Comparison of ENCODE assay signal across 8 cellular contexts in the genomic region with DNA sequence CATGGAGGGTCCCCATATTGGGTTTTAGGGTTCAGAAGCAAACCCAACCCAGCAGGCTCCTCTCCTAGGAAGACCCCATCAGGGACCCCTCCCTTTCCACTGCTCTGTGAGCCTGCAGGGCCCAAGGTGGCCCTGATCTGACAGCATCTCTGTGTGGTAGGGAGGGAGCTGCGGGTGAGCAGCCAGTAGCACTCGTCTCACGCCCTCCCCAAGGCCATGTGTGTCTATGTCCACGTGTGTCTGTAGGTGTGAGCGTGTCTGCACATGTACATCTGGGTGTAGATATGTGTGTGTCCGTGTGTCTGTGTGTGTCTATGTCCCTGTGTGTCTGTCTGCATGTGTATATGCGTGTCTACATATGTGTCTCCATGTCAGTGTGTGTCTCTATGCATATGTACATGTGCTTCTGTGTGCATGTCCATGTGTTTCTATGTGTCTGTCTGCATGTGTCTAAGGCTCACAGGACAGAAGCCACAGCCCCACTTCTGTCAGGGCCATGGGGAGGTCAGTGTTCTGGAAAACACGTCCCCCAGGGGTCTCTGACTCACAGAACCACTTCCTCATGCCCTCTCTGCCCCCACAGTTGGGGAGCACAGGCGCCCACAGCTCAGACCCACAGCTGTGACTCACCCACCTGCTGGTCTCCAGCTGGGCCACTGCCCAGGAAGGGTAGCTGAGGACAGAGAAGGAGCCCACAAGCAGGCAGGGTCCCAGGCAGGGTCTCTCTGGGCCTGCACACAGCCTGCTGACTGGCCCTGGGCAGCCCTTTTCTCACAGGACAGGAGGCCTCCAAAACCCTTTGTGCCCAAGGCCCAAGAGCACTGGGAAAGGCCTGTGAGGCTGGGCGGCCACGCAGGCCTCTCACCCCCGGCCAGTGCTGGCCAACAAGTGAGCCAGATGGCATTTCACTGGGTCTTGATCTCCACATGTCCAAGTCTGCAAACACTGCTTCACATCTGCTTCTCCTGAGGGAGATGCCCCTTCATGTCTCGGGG.
DNase-seq lines count a peak whose midpoint lies in the region; ATAC-seq, FAIRE-seq and TF ChIP-seq lines count a peak whose summit lies in the region.

No MANE protein-coding gene starts in this region.

- H3K9ac ChIP-seq in endothelial cell of umbilical vein (replicated peaks; ENCODE audit: extremely low read depth, insufficient read depth, low read length) = no peak overlapping the region
- peak overlapping the region; percentile 60 for H3K9ac ChIP-seq in neuronal stem cell (ENCODE audit: low read depth, low read length, poor library complexity)

- peak overlapping the region; percentile 5 for H2BK15ac ChIP-seq in neuronal stem cell (ENCODE audit: low read length)

- CTCF ChIA-PET in endothelial cell of umbilical vein (lab: Charles Lee) = interaction anchor here (1.6 to 1.9 kb wide), 2 partner anchors 25 to 62 kb away, joined by 3 to 7 read pairs; no protein-coding TSS in a partner anchor

- H2BK12ac ChIP-seq in neuronal stem cell (ENCODE audit: low read length) = peak overlapping the region; percentile 91

- no peak for TF ChIP-seq POLR2A in endothelial cell of umbilical vein (IDR thresholded peaks at IDR 0.05; ENCODE audit: low read depth, low read length)

- no peaks in the 10 kb centered on the region for H4K20me1 ChIP-seq in endothelial cell of umbilical vein (replicated peaks; ENCODE audit: control insufficient read depth, extremely low read depth, insufficient read depth, low read length)

- H3K79me2 ChIP-seq in endothelial cell of umbilical vein (ENCODE audit: control insufficient read depth, insufficient read depth, low read length) = no peaks in the 10 kb centered on the region

- TF ChIP-seq CTCF in endothelial cell of umbilical vein (IDR thresholded peaks at IDR 0.05; ENCODE audit: extremely low read depth in 1 of 2, insufficient read depth in 1 of 2, low read depth in 1 of 2, low read length in 2 of 2) = no peak

- H3K27me3 ChIP-seq in endothelial cell of umbilical vein (ENCODE audit: control insufficient read depth in 2 of 2, insufficient read depth in 2 of 2, low read length in 2 of 2) (no peaks in the 10 kb centered on the region), neuronal stem cell (ENCODE audit: control insufficient read depth in 3 of 3, insufficient read depth in 3 of 3, low read depth in 1 of 3, low read length in 3 of 3) (peaks cover 0 to 39% (median 6%) of the 10 kb centered on the region in 3 experiments)

- intact Hi-C loops in endothelial cell of umbilical vein (cut with micrococcal nuclease) = loop anchor here (1.0 kb wide), 1 partner anchor 12 kb away; no protein-coding TSS in a partner anchor

- peak overlapping the region; percentile 1 for H3K23ac ChIP-seq in neuronal stem cell (ENCODE audit: low read depth, low read length, poor library complexity)

- peak overlapping the region; percentile 60 for H2BK5ac ChIP-seq in neuronal stem cell (ENCODE audit: low read length)

- peak overlapping the region; percentile 68 for H2BK120ac ChIP-seq in neuronal stem cell (ENCODE audit: low read depth, low read length)

- DNase-seq in CD1c-positive myeloid dendritic cell (ENCODE audit: extremely low spot score) (peak; percentile 85), NCI-H82 treated with DMSO at 0.1 percent for 48 hours (lab: John Stamatoyannopoulos, UW; ENCODE audit: unreplicated experiment) (peak; percentile 5), endothelial cell of umbilical vein (ENCODE audit: low read depth, low spot score) (peak; percentile 84), neuronal stem cell (ENCODE audit: low spot score) (no peak), activated gamma-delta T cell (lab: John Stamatoyannopoulos, UW) (no peak), Ammon's horn (ENCODE audit: low spot score) (no peak)

- H3K4me1 ChIP-seq in endothelial cell of umbilical vein (ENCODE audit: control insufficient read depth, extremely low read depth, insufficient read depth, low read length) = peaks cover 22% of the 10 kb centered on the region
- peaks cover 0 to 38% of the 10 kb centered on the region in 2 donors for H3K4me1 ChIP-seq in neuronal stem cell (ENCODE audit: control insufficient read depth in 2 of 2, insufficient read depth in 1 of 2, low read depth in 1 of 2, low read length in 2 of 2)

- POLR2A ChIA-PET in endothelial cell of umbilical vein (lab: Charles Lee) = no interaction called here

- dilution Hi-C loops in endothelial cell of umbilical vein (cut with MboI; ENCODE audit: extremely low pct_ligation_motif_present, low sequenced_read_pairs) = no loop called here

- H3K9me3 ChIP-seq in endothelial cell of umbilical vein (replicated peaks; ENCODE audit: control insufficient read depth, insufficient read depth, low read length) (no peaks in the 10 kb centered on the region), neuronal stem cell (replicated peaks in 1 of 2; ENCODE audit: control insufficient read depth in 2 of 2, insufficient read depth in 1 of 2, low read depth in 1 of 2, low read length in 2 of 2) (peaks cover 0 to 12% of the 10 kb centered on the region in 2 donors)

- H4K8ac ChIP-seq in neuronal stem cell (ENCODE audit: low read depth, low read length) = no peak overlapping the region

- no peaks in the 10 kb centered on the region for H3K9me1 ChIP-seq in endothelial cell of umbilical vein (replicated peaks; ENCODE audit: control insufficient read depth, extremely low read depth, insufficient read depth, low read length)

- no peak overlapping the region for H2AFZ ChIP-seq in endothelial cell of umbilical vein (ENCODE audit: low read depth, low read length)
- peak overlapping the region; percentile 63 for H2AFZ ChIP-seq in neuronal stem cell (ENCODE audit: low read length)

- BruUV-seq in endothelial cell of umbilical vein (replicated peaks; lab: Mats Ljungman, UMichigan) = no TSS peak

- peak overlapping the region; percentile 93 for H3K18ac ChIP-seq in neuronal stem cell (ENCODE audit: low read length)

- no peaks in the 10 kb centered on the region for H3K79me1 ChIP-seq in neuronal stem cell (ENCODE audit: low read depth, low read length)

- H3K14ac ChIP-seq in neuronal stem cell (ENCODE audit: low read length) = peak overlapping the region; percentile 33

- H2AK5ac ChIP-seq in neuronal stem cell (ENCODE audit: low read depth, low read length) = peak overlapping the region; percentile 81

- no peak overlapping the region for H4K91ac ChIP-seq in neuronal stem cell (ENCODE audit: low read depth, low read length, poor library complexity)

- no CpG with 5 or more reads among the region's 13 CpGs for WGBS in neuronal stem cell (ENCODE audit: extremely low coverage in 2 of 2, insufficient read length in 2 of 2, insufficient replicate concordance in 1 of 2), 2 donors

- H3K4me3 ChIP-seq in endothelial cell of umbilical vein (replicated peaks in 1 of 3; ENCODE audit: insufficient read depth in 1 of 3, low read depth in 1 of 3, low read length in 3 of 3) (no peak overlapping the region), neuronal stem cell (ENCODE audit: low read length in 2 of 2) (no peak overlapping the region)

- peak overlapping the region; percentile 7 for H3K4ac ChIP-seq in neuronal stem cell (ENCODE audit: low read length)

- peak; percentile 88 for FAIRE-seq in endothelial cell of umbilical vein (lab: Jason Lieb, UNC)

- H3K4me2 ChIP-seq in endothelial cell of umbilical vein (ENCODE audit: insufficient read depth, low read length) (no peak overlapping the region), neuronal stem cell (ENCODE audit: insufficient read depth, low read length, poor library complexity, severe bottlenecking) (no peak overlapping the region)

- ATAC-seq in HG03025 (IDR thresholded peaks at IDR 0.05; ENCODE audit: low FRiP score, unreplicated experiment) (no peak), HG03196 (IDR thresholded peaks at IDR 0.05; ENCODE audit: unreplicated experiment) (no peak)

- H3K36me3 ChIP-seq in endothelial cell of umbilical vein (ENCODE audit: control insufficient read depth in 2 of 2, extremely low read depth in 1 of 2, insufficient read depth in 2 of 2, low read length in 2 of 2) (no peaks in the 10 kb centered on the region), neuronal stem cell (replicated peaks in 1 of 2; ENCODE audit: control insufficient read depth in 2 of 2, insufficient read depth in 2 of 2, low read length in 2 of 2) (no peaks in the 10 kb centered on the region)

- peak overlapping the region; percentile 37 for H3K27ac ChIP-seq in endothelial cell of umbilical vein (ENCODE audit: insufficient read depth, low read depth, low read length)
- no peak overlapping the region for H3K27ac ChIP-seq in neuronal stem cell (replicated peaks; ENCODE audit: low read length)

TF ChIP-seq in endothelial cell of umbilical vein, 7 proteins besides CTCF, POLR2A, EP300 and RAD21:
- TF ChIP-seq MYC (IDR thresholded peaks at IDR 0.05; ENCODE audit: low read depth, low read length) (no peak), POLR2AphosphoS5 (IDR thresholded peaks at IDR 0.05; ENCODE audit: insufficient read depth, low read depth, low read length) (peak; percentile 55), EZH2 (IDR thresholded peaks at IDR 0.05; ENCODE audit: borderline replicate concordance, low read depth, low read length, severe bottlenecking) (no peak), JUN (IDR thresholded peaks at IDR 0.05; ENCODE audit: borderline replicate concordance, insufficient read depth, insufficient read length, low read depth) (peak; percentile 31), MAX (IDR thresholded peaks at IDR 0.05; ENCODE audit: insufficient read depth, insufficient read length) (peak; percentile 41), GATA2 (IDR thresholded peaks at IDR 0.05; ENCODE audit: insufficient read depth, insufficient read length, low read depth, low read length) (peak; percentile 23), FOS (IDR thresholded peaks at IDR 0.05; ENCODE audit: borderline replicate concordance, insufficient read depth, low read length) (peak; percentile 94)

Comparison
In these comparisons a context has a peak if more than half of its experiments do, and no peak if none do; other contexts are left out.
1. DNase-seq: peak in CD1c-positive myeloid dendritic cell (single experiment), NCI-H82 treated with DMSO at 0.1 percent for 48 hours (single experiment) and endothelial cell of umbilical vein (single experiment); none in neuronal stem cell (single experiment), activated gamma-delta T cell (single experiment) and Ammon's horn (single experiment).